1 cellular context compared by ENCODE assay signal in the genomic region with DNA sequence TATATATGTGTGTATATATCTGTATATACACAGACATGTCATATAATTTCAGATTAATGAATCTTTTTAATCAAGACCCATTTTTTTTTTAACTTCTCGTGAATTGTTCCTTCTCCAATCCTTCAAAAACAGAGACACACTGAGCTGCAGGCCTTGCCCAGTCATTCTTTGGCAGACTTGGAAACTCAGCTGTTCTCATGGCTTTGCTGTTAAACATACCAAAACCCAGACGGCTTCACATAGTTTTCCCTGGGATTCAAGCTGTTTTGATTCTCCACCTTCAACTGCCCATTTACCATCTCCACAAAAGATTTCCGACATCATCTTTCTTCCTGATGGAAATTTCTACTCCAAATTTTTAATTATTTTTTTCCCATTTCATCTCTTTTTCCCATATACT.
TF ChIP-seq lines count a peak whose summit lies in the region.

No MANE protein-coding gene starts in this region.

TF ChIP-seq in GM23338, 12 proteins besides CTCF, POLR2A, EP300 and RAD21 (continued from another document):
- no peak for TF ChIP-seq ZNF462 (CRISPR knock-in tag; IDR thresholded peaks at IDR 0.05)
- no peak for TF ChIP-seq EZH2 (IDR thresholded peaks at IDR 0.05; ENCODE audit: low read depth, unreplicated experiment)
- TF ChIP-seq ZNF331 (CRISPR knock-in tag; IDR thresholded peaks at IDR 0.05; ENCODE audit: low read depth) = no peak
- TF ChIP-seq ZNF114 (CRISPR knock-in tag; IDR thresholded peaks at IDR 0.05) = no peak
- no peak for TF ChIP-seq STAT1 (IDR thresholded peaks at IDR 0.05; ENCODE audit: unreplicated experiment)
- TF ChIP-seq NANOG (IDR thresholded peaks at IDR 0.05; ENCODE audit: borderline replicate concordance) = no peak
- TF ChIP-seq EZH2phosphoT487 (IDR thresholded peaks at IDR 0.05; ENCODE audit: unreplicated experiment) = no peak
- TF ChIP-seq, protein P1, sequence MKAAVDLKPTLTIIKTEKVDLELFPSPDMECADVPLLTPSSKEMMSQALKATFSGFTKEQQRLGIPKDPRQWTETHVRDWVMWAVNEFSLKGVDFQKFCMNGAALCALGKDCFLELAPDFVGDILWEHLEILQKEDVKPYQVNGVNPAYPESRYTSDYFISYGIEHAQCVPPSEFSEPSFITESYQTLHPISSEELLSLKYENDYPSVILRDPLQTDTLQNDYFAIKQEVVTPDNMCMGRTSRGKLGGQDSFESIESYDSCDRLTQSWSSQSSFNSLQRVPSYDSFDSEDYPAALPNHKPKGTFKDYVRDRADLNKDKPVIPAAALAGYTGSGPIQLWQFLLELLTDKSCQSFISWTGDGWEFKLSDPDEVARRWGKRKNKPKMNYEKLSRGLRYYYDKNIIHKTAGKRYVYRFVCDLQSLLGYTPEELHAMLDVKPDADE (IDR thresholded peaks at IDR 0.05) = no peak
- TF ChIP-seq CREB1 (CRISPR knock-in tag; IDR thresholded peaks at IDR 0.05; ENCODE audit: low read depth) = no peak
- TF ChIP-seq, protein P2, sequence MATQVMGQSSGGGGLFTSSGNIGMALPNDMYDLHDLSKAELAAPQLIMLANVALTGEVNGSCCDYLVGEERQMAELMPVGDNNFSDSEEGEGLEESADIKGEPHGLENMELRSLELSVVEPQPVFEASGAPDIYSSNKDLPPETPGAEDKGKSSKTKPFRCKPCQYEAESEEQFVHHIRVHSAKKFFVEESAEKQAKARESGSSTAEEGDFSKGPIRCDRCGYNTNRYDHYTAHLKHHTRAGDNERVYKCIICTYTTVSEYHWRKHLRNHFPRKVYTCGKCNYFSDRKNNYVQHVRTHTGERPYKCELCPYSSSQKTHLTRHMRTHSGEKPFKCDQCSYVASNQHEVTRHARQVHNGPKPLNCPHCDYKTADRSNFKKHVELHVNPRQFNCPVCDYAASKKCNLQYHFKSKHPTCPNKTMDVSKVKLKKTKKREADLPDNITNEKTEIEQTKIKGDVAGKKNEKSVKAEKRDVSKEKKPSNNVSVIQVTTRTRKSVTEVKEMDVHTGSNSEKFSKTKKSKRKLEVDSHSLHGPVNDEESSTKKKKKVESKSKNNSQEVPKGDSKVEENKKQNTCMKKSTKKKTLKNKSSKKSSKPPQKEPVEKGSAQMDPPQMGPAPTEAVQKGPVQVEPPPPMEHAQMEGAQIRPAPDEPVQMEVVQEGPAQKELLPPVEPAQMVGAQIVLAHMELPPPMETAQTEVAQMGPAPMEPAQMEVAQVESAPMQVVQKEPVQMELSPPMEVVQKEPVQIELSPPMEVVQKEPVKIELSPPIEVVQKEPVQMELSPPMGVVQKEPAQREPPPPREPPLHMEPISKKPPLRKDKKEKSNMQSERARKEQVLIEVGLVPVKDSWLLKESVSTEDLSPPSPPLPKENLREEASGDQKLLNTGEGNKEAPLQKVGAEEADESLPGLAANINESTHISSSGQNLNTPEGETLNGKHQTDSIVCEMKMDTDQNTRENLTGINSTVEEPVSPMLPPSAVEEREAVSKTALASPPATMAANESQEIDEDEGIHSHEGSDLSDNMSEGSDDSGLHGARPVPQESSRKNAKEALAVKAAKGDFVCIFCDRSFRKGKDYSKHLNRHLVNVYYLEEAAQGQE (IDR thresholded peaks at IDR 0.05; ENCODE audit: unreplicated experiment) = no peak
- TF ChIP-seq POLR2AphosphoS5 (IDR thresholded peaks at IDR 0.05; ENCODE audit: low read depth) = no peak
